8 cellular contexts compared by ENCODE assay signal in the genomic region with DNA sequence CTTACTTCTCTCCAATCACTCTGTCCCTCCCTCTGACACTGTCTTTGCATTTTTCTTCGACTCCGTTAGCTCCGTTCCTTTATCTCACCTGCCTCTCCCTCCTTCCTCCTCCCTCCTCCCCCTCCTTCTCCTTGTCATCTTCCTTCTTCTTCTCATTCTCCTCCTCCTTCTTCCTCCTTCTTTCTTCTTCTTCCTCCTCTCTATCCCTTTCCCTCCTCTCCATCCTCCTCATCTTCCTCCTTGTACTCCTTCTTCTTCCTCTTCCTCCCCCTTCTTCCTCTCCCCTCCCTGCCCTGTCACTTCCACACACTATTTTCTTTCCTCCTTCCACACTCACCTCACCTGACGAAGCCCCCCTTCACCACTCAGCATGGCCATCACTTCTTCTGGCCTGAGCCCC.
"Had no signal": no experiment of that assay in that cellular context is flagged by ENCODE, and none has a peak within 500 bp of the region (broad histone marks: within the 10 kb centered on the region; RNA-seq: fewer than 3 reads in every experiment).

No MANE protein-coding gene starts in this region.

- DNase-seq: GM23248, GOT3, H9, HCEC 1CT, IMR-90, KBM-7 had no signal

- H2AFZ ChIP-seq: GM23248 had no signal

- H3K4me3 ChIP-seq: GM23248 had no signal

- H3K4me3 Mint-ChIP-seq: H9 had no signal

- H3K9me3 Mint-ChIP-seq: H9 had no signal

- H3K27ac ChIP-seq: GM23248 had no signal

- H3K9ac ChIP-seq: GM23248 had no signal

- FAIRE-seq: H54, HTR-8/SVneo had no signal
